ENCODE assay signal across 20 cellular contexts in genomic region chr16:80792031-80792430, GRCh38.
"Had no signal": no experiment of that assay in that cellular context is flagged by ENCODE, and none has a peak within 500 bp of the region (broad histone marks: within the 10 kb centered on the region; RNA-seq: fewer than 3 reads in every experiment).

No MANE protein-coding gene starts in this region.

- H3K4me1 Mint-ChIP-seq: mesothelial cell of epicardium; natural killer cell; neural crest cell; stimulated activated naive B cell treated with anti-CD40 and anti-IgM and Interleukin-4, amounts not matched to agents 10 μg/mL and 1 μg/mL and 100 μg/mL, for 72 hours had no signal

- H3K4me3 ChIP-seq: esophagus squamous epithelium, gastrocnemius medialis, heart right ventricle, right atrium auricular region, sigmoid colon, skin epidermis, thoracic aorta, transverse colon had no signal

- H3K36me3 ChIP-seq: esophagus squamous epithelium, gastrocnemius medialis, heart right ventricle, right atrium auricular region, sigmoid colon, thoracic aorta, transverse colon had no signal

- H3K27me3 ChIP-seq: esophagus squamous epithelium, gastrocnemius medialis, heart right ventricle, right atrium auricular region, sigmoid colon, transverse colon had no signal

- H3K9me3 ChIP-seq: esophagus squamous epithelium, gastrocnemius medialis, right atrium auricular region, sigmoid colon, thoracic aorta, transverse colon had no signal

- H3K9me3 Mint-ChIP-seq: effector memory CD8-positive, alpha-beta T cell; mesothelial cell of epicardium had no signal

- H3K27me3 Mint-ChIP-seq: effector memory CD8-positive, alpha-beta T cell; stimulated activated naive B cell treated with anti-CD40 and anti-IgM and Interleukin-4, amounts not matched to agents 10 μg/mL and 1 μg/mL and 100 μg/mL, for 72 hours; stimulated activated naive CD8-positive, alpha-beta T cell treated with anti-CD3 and anti-CD28 coated beads, Interleukin-15, amount 100 ng/mL, for 72 hours had no signal

- H3K36me3 Mint-ChIP-seq: mesothelial cell of epicardium; natural killer cell; stimulated activated naive B cell treated with anti-CD40 and anti-IgM and Interleukin-4, amounts not matched to agents 10 μg/mL and 1 μg/mL and 100 μg/mL, for 72 hours had no signal

- H3K4me3 Mint-ChIP-seq: effector memory CD8-positive, alpha-beta T cell; mesothelial cell of epicardium; natural killer cell; neural crest cell; stimulated activated naive B cell treated with anti-CD40 and anti-IgM and Interleukin-4, amounts not matched to agents 10 μg/mL and 1 μg/mL and 100 μg/mL, for 72 hours; stimulated activated naive CD8-positive, alpha-beta T cell treated with anti-CD3 and anti-CD28 coated beads, Interleukin-15, amount 100 ng/mL, for 72 hours had no signal

- H3K27ac ChIP-seq: esophagus squamous epithelium, gastrocnemius medialis, heart right ventricle, right atrium auricular region, sigmoid colon, skin epidermis, thoracic aorta, transverse colon had no signal

- DNase-seq: cortex of kidney; effector memory CD8-positive, alpha-beta T cell; esophagus squamous epithelium; gastrocnemius medialis; heart right ventricle; hypothalamus; kidney glomerular epithelial cell; natural killer cell; posterior cingulate gyrus; sigmoid colon; stimulated activated CD4-positive, alpha-beta T cell treated with anti-CD3 and anti-CD28 coated beads, Interleukin-2, amount 100 ng/mL, for 24 hours; stimulated activated CD4-positive, alpha-beta T cell treated with anti-CD3 and anti-CD28 coated beads, Interleukin-4, amount 100 ng/mL, for 4 hours; stimulated activated naive B cell treated with anti-CD40 and anti-IgM and Interleukin-4, amounts not matched to agents 10 μg/mL and 1 μg/mL and 100 μg/mL, for 72 hours; stimulated activated naive CD8-positive, alpha-beta T cell treated with anti-CD3 and anti-CD28 coated beads, Interleukin-15, amount 100 ng/mL, for 72 hours; transverse colon had no signal

- H3K27ac Mint-ChIP-seq: effector memory CD8-positive, alpha-beta T cell; mesothelial cell of epicardium; natural killer cell; stimulated activated naive B cell treated with anti-CD40 and anti-IgM and Interleukin-4, amounts not matched to agents 10 μg/mL and 1 μg/mL and 100 μg/mL, for 72 hours; stimulated activated naive CD8-positive, alpha-beta T cell treated with anti-CD3 and anti-CD28 coated beads, Interleukin-15, amount 100 ng/mL, for 72 hours had no signal

- H3K4me1 ChIP-seq: esophagus squamous epithelium, gastrocnemius medialis, right atrium auricular region, sigmoid colon, transverse colon had no signal
